In genomic region chr5:142317673-142318261, GRCh38 we compare ENCODE assay signal across 1 cellular context.
TF ChIP-seq lines count a peak whose summit lies in the region.

No MANE protein-coding gene starts in this region.

TF ChIP-seq in HepG2, 621 proteins besides CTCF, POLR2A, EP300 and RAD21:
- TF ChIP-seq SMC3 (IDR thresholded peaks at IDR 0.05; ENCODE audit: low read length) (peak; percentile 34; the same call in 1 of the 2 replicates), DZIP1 (CRISPR knock-in tag; IDR thresholded peaks at IDR 0.05) (no peak), STAG1 (CRISPR knock-in tag; IDR thresholded peaks at IDR 0.05) (0 out of 2 replicates have a peak, but pooled peaks have one; percentile 14), ZNF432 (CRISPR knock-in tag; IDR thresholded peaks at IDR 0.05; ENCODE audit: borderline replicate concordance) (no peak), ZNF687 (CRISPR knock-in tag; IDR thresholded peaks at IDR 0.05) (0 out of 2 replicates have a peak, but pooled peaks have one; percentile 22)
